In the genomic region with DNA sequence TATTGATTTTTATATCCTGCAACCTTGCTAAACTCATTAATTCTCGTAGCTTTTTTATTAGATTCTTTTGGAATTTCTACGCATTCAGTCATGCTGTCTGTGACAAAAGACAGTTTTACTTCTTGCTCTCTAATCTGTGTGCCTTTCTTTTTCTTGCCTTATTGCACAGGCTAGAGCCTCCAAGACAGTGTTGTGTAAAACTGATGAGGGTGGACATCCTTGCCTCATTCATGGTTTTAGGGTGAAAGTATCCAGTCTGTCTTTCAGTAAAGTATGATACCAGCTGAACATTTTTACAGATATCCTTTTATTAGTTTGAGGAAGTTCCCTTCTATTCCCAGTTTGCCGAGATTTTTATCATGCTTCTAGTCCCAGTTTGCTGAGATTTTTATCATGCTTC, we compare ENCODE assay signal across 27 cellular contexts.
DNase-seq lines count a peak whose midpoint lies in the region; ATAC-seq, FAIRE-seq and TF ChIP-seq lines count a peak whose summit lies in the region.
"Had no signal": no experiment of that assay in that cellular context is flagged by ENCODE, and none has a peak within 500 bp of the region (broad histone marks: within the 10 kb centered on the region; RNA-seq: fewer than 3 reads in every experiment).

No MANE protein-coding gene starts in this region.

- POLR2A ChIA-PET in HEK293 (lab: Yijun Ruan, JAX) (no interaction called here), K562 (lab: Yijun Ruan, JAX) (interaction anchor here (1.1 kb wide), 1 partner anchor 10 kb away, joined by 3 read pairs; no protein-coding TSS in a partner anchor)

- peaks cover 83% of the 10 kb centered on the region for H3K4me1 ChIP-seq in DOHH2 (ENCODE audit: control insufficient read depth, low read length)
- H3K4me1 ChIP-seq in HEK293 (ENCODE audit: control insufficient read depth, insufficient read depth, low read length): no peaks in the 10 kb centered on the region
- no peaks in the 10 kb centered on the region for H3K4me1 ChIP-seq in K562 (replicated peaks in 1 of 2; ENCODE audit: control insufficient read depth in 2 of 2, insufficient read depth in 2 of 2, low read length in 2 of 2)
- H3K4me1 ChIP-seq: BE2C, BLaER1, Caco-2 had no signal

- no peaks in the 10 kb centered on the region for H3K9me1 ChIP-seq in K562 (ENCODE audit: control insufficient read depth, insufficient read depth, low read length)

- H3F3A ChIP-seq in DOHH2 (ENCODE audit: control insufficient read depth, insufficient read depth): peaks cover 36% of the 10 kb centered on the region

- H3K9me3 Mint-ChIP-seq in T-helper 2 cell treated with Interferon-gamma antibody and Interleukin-4, amounts not matched to agents 5 μg/mL and 100 μg/mL, for 36 hours: peaks cover 20% of the 10 kb centered on the region

- intact Hi-C loops in K562 (cut with micrococcal nuclease): no loop called here

- CTCF ChIA-PET in HEK293 (lab: Yijun Ruan, JAX): no interaction called here
- CTCF ChIA-PET in K562 (lab: Yijun Ruan, JAX; ENCODE audit: low intra/inter-chr PET ratio): no interaction called here

- H3K4me1 Mint-ChIP-seq in T-helper 2 cell treated with Interferon-gamma antibody and Interleukin-4, amounts not matched to agents 5 μg/mL and 100 μg/mL, for 36 hours (ENCODE audit: low read depth): peaks cover 29% of the 10 kb centered on the region

- H2AFZ ChIP-seq in K562 (ENCODE audit: low read depth, low read length): no peak overlapping the region

- H3K27ac Mint-ChIP-seq in T-helper 2 cell treated with Interferon-gamma antibody and Interleukin-4, amounts not matched to agents 5 μg/mL and 100 μg/mL, for 36 hours: no peak overlapping the region
- H3K27ac Mint-ChIP-seq: CD4-positive, alpha-beta T cell; CD8-positive, alpha-beta T cell had no signal

- H3K36me3 ChIP-seq in DOHH2 (ENCODE audit: control insufficient read depth, low read length): peaks cover 50% of the 10 kb centered on the region
- H3K36me3 ChIP-seq in HEK293 (ENCODE audit: control insufficient read depth in 2 of 2, insufficient read depth in 1 of 2, low read length in 2 of 2): no peaks in the 10 kb centered on the region
- no peaks in the 10 kb centered on the region for H3K36me3 ChIP-seq in K562 (ENCODE audit: control insufficient read depth, insufficient read depth, low read length)
- H3K36me3 ChIP-seq: BE2C had no signal

- H3K27me3 Mint-ChIP-seq in T-helper 2 cell treated with Interferon-gamma antibody and Interleukin-4, amounts not matched to agents 5 μg/mL and 100 μg/mL, for 36 hours (ENCODE audit: low read depth): no peaks in the 10 kb centered on the region
- H3K27me3 Mint-ChIP-seq: CD4-positive, alpha-beta T cell had no signal

- H3K4me3 ChIP-seq in DOHH2 (ENCODE audit: low read length) (peak overlapping the region; percentile 44), HEK293 (ENCODE audit: low read depth, low read length) (no peak overlapping the region), K562 (no peak overlapping the region)
- H3K4me3 ChIP-seq: BLaER1 had no signal

- no peak for TF ChIP-seq EP300 in K562 (IDR thresholded peaks at IDR 0.05; ENCODE audit: low read length)

- in situ Hi-C loops in K562 (cut with MboI): no loop called here

- TF ChIP-seq POLR2A in K562 (conservative IDR thresholded peaks at IDR 0.05): no peak

- DNase-seq in GM19239 (ENCODE audit: insufficient read length, low spot score) (no peak), K562 (ENCODE audit: extremely low read depth in 1 of 4, low spot score in 3 of 4) (no peak), DMS 273 (lab: John Stamatoyannopoulos, UW; ENCODE audit: unreplicated experiment) (no peak), activated gamma-delta T cell treated with Interleukin-2 at 50 U/mL for 16 hours (no peak)
- DNase-seq in T-helper 2 cell treated with Interferon-gamma antibody and Interleukin-4, amounts not matched to agents 5 μg/mL and 100 μg/mL, for 36 hours (ENCODE audit: low spot score): no peak
- DNase-seq: 8988T; ACHN; BE2C; Caco-2; Calu3; CD4-positive, alpha-beta T cell; CD8-positive, alpha-beta T cell; DMS 273 treated with DMSO at 0.1 percent for 48 hours; DMS153; DMS53; DMS79; DND-41; GF-D8 had no signal

- ATAC-seq in K562 (no peak), HG02885 (IDR thresholded peaks at IDR 0.05; ENCODE audit: poor library complexity, unreplicated experiment) (no peak)
- ATAC-seq: CD8-positive, alpha-beta T cell had no signal

- H3K79me2 ChIP-seq in DOHH2 (ENCODE audit: control insufficient read depth, low read length) (peaks cover 97% of the 10 kb centered on the region), K562 (ENCODE audit: control insufficient read depth, insufficient read depth, low read length) (peaks cover 76% of the 10 kb centered on the region)

- TF ChIP-seq RAD21 in K562 (CRISPR knock-in tag; conservative IDR thresholded peaks at IDR 0.05 in 1 of 2, IDR thresholded peaks at IDR 0.05 in 1 of 2): no peak

- no peaks in the 10 kb centered on the region for H3K9me2 ChIP-seq in DOHH2 (replicated peaks; ENCODE audit: control insufficient read depth, low read length)

- H3K4me2 ChIP-seq in DOHH2 (ENCODE audit: low read length) (peak overlapping the region; percentile 94), K562 (ENCODE audit: insufficient read depth, low read length) (no peak overlapping the region)
- H3K4me2 ChIP-seq: BLaER1 had no signal

- H3K27me3 ChIP-seq in DOHH2 (ENCODE audit: control insufficient read depth, low read length) (no peaks in the 10 kb centered on the region), K562 (ENCODE audit: control insufficient read depth in 2 of 2, insufficient read depth in 2 of 2, low read length in 2 of 2) (no peaks in the 10 kb centered on the region)
- H3K27me3 ChIP-seq: BE2C, BLaER1 had no signal

- H3K4me3 Mint-ChIP-seq in T-helper 2 cell treated with Interferon-gamma antibody and Interleukin-4, amounts not matched to agents 5 μg/mL and 100 μg/mL, for 36 hours: no peak overlapping the region
- H3K4me3 Mint-ChIP-seq: CD4-positive, alpha-beta T cell; CD8-positive, alpha-beta T cell had no signal

- WGBS in K562 (ENCODE audit: insufficient coverage, low coverage, missing lambda C conversion rate): 96% methylated on average over 3 of the region's 3 CpGs

- BruUV-seq in K562 (replicated peaks; lab: Mats Ljungman, UMichigan): no TSS peak

- FAIRE-seq in GM19239 (lab: Jason Lieb, UNC): peak; percentile 11
- no peak for FAIRE-seq in K562 (lab: Jason Lieb, UNC)
- FAIRE-seq: A204.1, D721Med, G401.6, GM12891 had no signal

- no peaks in the 10 kb centered on the region for H4K20me1 ChIP-seq in DOHH2 (ENCODE audit: control insufficient read depth, insufficient read depth, low read depth, low read length)
- no peaks in the 10 kb centered on the region for H4K20me1 ChIP-seq in K562 (replicated peaks; ENCODE audit: control insufficient read depth, insufficient read depth, low read length)
- H4K20me1 ChIP-seq: BLaER1 had no signal

- TF ChIP-seq CTCF in DOHH2 (IDR thresholded peaks at IDR 0.05; ENCODE audit: low read depth, low read length, poor library complexity, severe bottlenecking): no peak
- no peak for TF ChIP-seq CTCF in HEK293 (tag by site-specific recombination; IDR thresholded peaks at IDR 0.05)
- no peak for TF ChIP-seq CTCF in K562 (IDR thresholded peaks at IDR 0.05 in 2 of 3, conservative IDR thresholded peaks at IDR 0.05 in 1 of 3; ENCODE audit: insufficient read depth in 2 of 3, low read depth in 1 of 3, low read length in 3 of 3)

- no peak overlapping the region for H3K9ac ChIP-seq in K562 (ENCODE audit: insufficient read depth in 1 of 2, low read depth in 2 of 2, low read length in 2 of 2)
- H3K9ac ChIP-seq: BLaER1 had no signal

- H3K36me3 Mint-ChIP-seq in T-helper 2 cell treated with Interferon-gamma antibody and Interleukin-4, amounts not matched to agents 5 μg/mL and 100 μg/mL, for 36 hours (ENCODE audit: low read depth): peaks cover 10% of the 10 kb centered on the region

- H3K27ac ChIP-seq in DOHH2 (ENCODE audit: low read depth, low read length) (peak overlapping the region; percentile 99), HEK293 (ENCODE audit: extremely low read depth, low read depth, low read length) (no peak overlapping the region), K562 (ENCODE audit: extremely low read depth, low read depth, low read length) (no peak overlapping the region)
- H3K27ac ChIP-seq: BLaER1, C4-2B had no signal

- H3K9me3 ChIP-seq in DOHH2 (ENCODE audit: control insufficient read depth, insufficient read depth, low read length) (peaks cover 18% of the 10 kb centered on the region), HEK293 (ENCODE audit: control insufficient read depth, insufficient read depth, low read depth, low read length) (no peaks in the 10 kb centered on the region), K562 (replicated peaks; ENCODE audit: control insufficient read depth, insufficient read depth, low read depth, low read length) (no peaks in the 10 kb centered on the region)
- H3K9me3 ChIP-seq: BE2C had no signal

TF ChIP-seq in HEK293, 187 proteins besides CTCF, POLR2A, EP300 and RAD21 (continues in another document):
- no peak for TF ChIP-seq KLF9 (tag by site-specific recombination; IDR thresholded peaks at IDR 0.05; ENCODE audit: low read depth)
- no peak for TF ChIP-seq ZNF146 (tag by site-specific recombination; IDR thresholded peaks at IDR 0.05)
- TF ChIP-seq SETDB1 (IDR thresholded peaks at IDR 0.05; ENCODE audit: insufficient read length, low read length): peak; percentile 75
- no peak for TF ChIP-seq KLF7 (tag by site-specific recombination; IDR thresholded peaks at IDR 0.05; ENCODE audit: borderline replicate concordance)

TF ChIP-seq in K562, 482 proteins besides CTCF, POLR2A, EP300 and RAD21:
- TF ChIP-seq BACH1 (tag; IDR thresholded peaks at IDR 0.05): no peak
- TF ChIP-seq PTRF (tag; IDR thresholded peaks at IDR 0.05): no peak
- TF ChIP-seq KDM1A (IDR thresholded peaks at IDR 0.05): 0 out of 4 replicates have a peak, but pooled peaks of 1 of the 2 experiments have one; percentile 6
- no peak for TF ChIP-seq ZNF408 (CRISPR knock-in tag; IDR thresholded peaks at IDR 0.05; ENCODE audit: low read depth)
- TF ChIP-seq EHMT2 (IDR thresholded peaks at IDR 0.05): no peak
- no peak for TF ChIP-seq ZNF696 (CRISPR knock-in tag; conservative IDR thresholded peaks at IDR 0.05)
- TF ChIP-seq, protein P1, sequence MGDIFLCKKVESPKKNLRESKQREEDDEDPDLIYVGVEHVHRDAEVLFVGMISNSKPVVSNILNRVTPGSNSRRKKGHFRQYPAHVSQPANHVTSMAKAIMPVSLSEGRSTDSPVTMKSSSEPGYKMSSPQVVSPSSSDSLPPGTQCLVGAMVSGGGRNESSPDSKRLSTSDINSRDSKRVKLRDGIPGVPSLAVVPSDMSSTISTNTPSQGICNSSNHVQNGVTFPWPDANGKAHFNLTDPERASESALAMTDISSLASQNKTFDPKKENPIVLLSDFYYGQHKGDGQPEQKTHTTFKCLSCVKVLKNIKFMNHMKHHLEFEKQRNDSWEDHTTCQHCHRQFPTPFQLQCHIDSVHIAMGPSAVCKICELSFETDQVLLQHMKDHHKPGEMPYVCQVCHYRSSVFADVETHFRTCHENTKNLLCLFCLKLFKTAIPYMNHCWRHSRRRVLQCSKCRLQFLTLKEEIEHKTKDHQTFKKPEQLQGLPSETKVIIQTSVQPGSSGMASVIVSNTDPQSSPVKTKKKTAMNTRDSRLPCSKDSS (IDR thresholded peaks at IDR 0.05; ENCODE audit: low read depth, partially characterized antibody): peak; percentile 67
- peak in 1 of 2 experiments; percentile 87; a peak in 1 of 3 replicates for TF ChIP-seq CBX3 (IDR thresholded peaks at IDR 0.05; ENCODE audit: borderline replicate concordance in 1 of 2, low read length in 2 of 2)
TF ChIP-seq in K562: peak in this region for 3.
